8 cellular contexts compared by ENCODE assay signal in genomic region chr5:42811591-42812392, GRCh38. TPM values are rescaled to one million over a fixed set of nuclear protein-coding genes. Genes with fewer than 3 reads are reported as not detected.
DNase-seq lines count a peak whose midpoint lies in the region; ATAC-seq and TF ChIP-seq lines count a peak whose summit lies in the region.

Gene SELENOP (minus strand): TSS chr5:42811892. CDS start chr5:42808353, 3,539 bp downstream.

- H3K27ac ChIP-seq in HUES6 (ENCODE audit: low read depth, low read length): peak within 1 kb of the TSS; percentile 91
- H3K27ac ChIP-seq in psoas muscle: peak within 1 kb of the TSS; percentile 92

- peak in 41 of 56 donors; percentile 2 to 76 (median 33) for DNase-seq in amygdala (lab: John Stamatoyannopoulos, UW)
- peak; percentile 57 for DNase-seq in left ventricle myocardium superior
- DNase-seq in psoas muscle: peak; percentile 30 to 56
- no peak for DNase-seq in stimulated activated CD4-positive, alpha-beta T cell treated with anti-CD3 and anti-CD28 coated beads, Interleukin-2, amount 100 ng/mL, for 24 hours
- no peak for DNase-seq in activated CD4-positive, CD25-positive, alpha-beta regulatory T cell (lab: John Stamatoyannopoulos, UW)
- no peak for DNase-seq in NCI-H82 treated with DMSO at 0.1 percent for 48 hours (lab: John Stamatoyannopoulos, UW; ENCODE audit: unreplicated experiment)
- DNase-seq in effector CD4-positive, alpha-beta T cell: no peak

- no peaks in the 10 kb centered on the region for H3K27me3 ChIP-seq in HUES6 (ENCODE audit: control insufficient read depth, insufficient read depth, low read length)
- H3K27me3 ChIP-seq in psoas muscle (ENCODE audit: insufficient read depth in 3 of 3, low read length in 2 of 3): no peaks in the 10 kb centered on the region

- H3K9me3 ChIP-seq in HUES6 (ENCODE audit: control insufficient read depth, insufficient read depth, low read depth, low read length) (no peaks in the 10 kb centered on the region), psoas muscle (no peaks in the 10 kb centered on the region)

- 3 to 14% (median 4%) methylated on average over 6 of the region's 6 CpGs for WGBS in psoas muscle, 3 donors

- H3K36me3 ChIP-seq in HUES6 (ENCODE audit: control insufficient read depth, insufficient read depth, low read length) (no peaks in the 10 kb centered on the region), psoas muscle (ENCODE audit: insufficient read depth in 1 of 2, low read depth in 1 of 2) (peaks cover 2 to 16% of the 10 kb centered on the region in 2 donors)

- peak within 1 kb of the TSS; percentile 53 for H3K4me3 ChIP-seq in HUES6 (ENCODE audit: low read depth, low read length)
- H3K4me3 ChIP-seq in psoas muscle: peak within 1 kb of the TSS; percentile 82

- TF ChIP-seq CTCF in psoas muscle (IDR thresholded peaks at IDR 0.05): no peak

- H3K9ac ChIP-seq in HUES6 (ENCODE audit: low read length): peak within 1 kb of the TSS; percentile 79

- intact Hi-C loops in left ventricle myocardium superior (cut with micrococcal nuclease) (no loop called here), psoas muscle (cut with DNase I) (loop anchor here (5.0 kb wide), 1 partner anchor 76 kb away; no protein-coding TSS in a partner anchor)

- peaks cover 33% of the 10 kb centered on the region for H3K4me1 ChIP-seq in HUES6 (ENCODE audit: control insufficient read depth, insufficient read depth, low read length)
- H3K4me1 ChIP-seq in psoas muscle: peaks cover 28% of the 10 kb centered on the region

- ATAC-seq in left ventricle myocardium superior (peak; percentile 97), psoas muscle (peak; percentile 90 to 94 (median 92))

RNA-seq across cellular contexts. Expression of gene SELENOP, which starts in this region (rescaled TPM):
- total RNA-seq in left ventricle myocardium superior: 297 TPM
- total RNA-seq in psoas muscle: 100 to 1,000 TPM in 2 of 4 donors, 10 to 100 TPM in 2; 88.4 to 155 (median 99.5) TPM
- polyA plus RNA-seq in psoas muscle: 100 to 1,000 TPM in 1 of 3 donors, 10 to 100 TPM in 2; 34.3 to 152 (median 70.8) TPM

Comparison
In these comparisons a context has a peak if more than half of its experiments do, and no peak if none do; other contexts are left out.
1. DNase-seq: peak in amygdala (41 of 56), left ventricle myocardium superior (single experiment) and psoas muscle (2 of 2); none in stimulated activated CD4-positive, alpha-beta T cell treated with anti-CD3 and anti-CD28 coated beads, Interleukin-2, amount 100 ng/mL, for 24 hours (0 of 2), activated CD4-positive, CD25-positive, alpha-beta regulatory T cell (0 of 4), NCI-H82 treated with DMSO at 0.1 percent for 48 hours (single experiment) and effector CD4-positive, alpha-beta T cell (single experiment).